Comparison of ENCODE assay signal across 9 cellular contexts in the genomic region with DNA sequence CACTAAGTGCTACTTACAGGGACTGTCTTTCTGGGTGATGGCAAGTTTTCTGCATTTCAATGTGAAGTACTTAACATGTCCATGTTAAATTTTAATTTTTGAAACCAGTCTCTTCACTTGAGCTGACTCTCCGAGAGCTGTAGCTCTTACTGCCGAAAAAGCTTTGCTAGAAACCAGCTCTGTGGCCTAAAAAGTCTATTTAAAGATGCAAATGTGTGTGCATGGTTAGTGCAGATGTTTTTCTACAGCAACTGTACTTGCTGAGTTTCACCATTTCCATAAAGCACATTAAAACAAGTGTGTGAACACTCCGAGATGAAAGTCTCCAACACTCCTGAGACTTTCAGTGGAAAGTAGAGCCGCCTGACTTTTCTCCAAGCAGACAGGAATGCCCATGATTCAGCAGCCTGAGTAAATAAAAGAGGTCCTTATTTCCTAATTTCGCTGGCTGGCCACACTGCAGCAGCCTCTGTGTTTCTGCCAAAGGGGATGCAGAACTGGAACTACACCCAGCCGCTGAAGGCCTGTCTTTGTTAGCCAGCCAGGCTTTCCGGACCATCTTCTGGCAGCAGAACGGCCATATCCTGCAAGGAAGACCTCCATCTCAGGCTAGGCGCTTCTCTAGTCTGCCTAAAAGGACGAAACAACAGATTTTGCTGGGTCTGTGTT.
DNase-seq lines count a peak whose midpoint lies in the region; ATAC-seq, FAIRE-seq and TF ChIP-seq lines count a peak whose summit lies in the region.
"Had no signal": no experiment of that assay in that cellular context is flagged by ENCODE, and none has a peak within 500 bp of the region (broad histone marks: within the 10 kb centered on the region; RNA-seq: fewer than 3 reads in every experiment).

No MANE protein-coding gene starts in this region.

- ATAC-seq in HG02981 (IDR thresholded peaks at IDR 0.05; ENCODE audit: unreplicated experiment) (no peak), GM21367 (IDR thresholded peaks at IDR 0.05; ENCODE audit: unreplicated experiment) (no peak)

- no peaks in the 10 kb centered on the region for H3K36me3 ChIP-seq in prostate gland

- TF ChIP-seq CTCF in foreskin fibroblast (IDR thresholded peaks at IDR 0.05; ENCODE audit: low read depth, low read length) = no peak
- TF ChIP-seq CTCF in prostate gland (IDR thresholded peaks at IDR 0.05) = no peak
- TF ChIP-seq CTCF in D721Med (IDR thresholded peaks at IDR 0.05; ENCODE audit: insufficient read depth, missing control alignments) = no peak

- no peaks in the 10 kb centered on the region for H3K4me1 ChIP-seq in prostate gland (replicated peaks)

- H3K4me3 ChIP-seq in foreskin fibroblast (ENCODE audit: low read depth in 1 of 2, low read length in 2 of 2) (peak overlapping the region; percentile 6 to 27), prostate gland (no peak overlapping the region)

- FAIRE-seq in D721Med (lab: Jason Lieb, UNC) = no peak
- FAIRE-seq: TTC549 had no signal

- intact Hi-C loops in prostate gland (cut with DNase I) = no loop called here

- DNase-seq in GM04503 (ENCODE audit: low read depth) (peak; percentile 79), RPMI7951 (ENCODE audit: low read depth) (peak; percentile 68), foreskin fibroblast (peak; percentile 84 to 92), prostate gland (ENCODE audit: low spot score) (peak; percentile 79), D721Med (ENCODE audit: insufficient read length, low spot score) (no peak), NCI-H1092 (lab: John Stamatoyannopoulos, UW) (no peak)

- no peaks in the 10 kb centered on the region for H3K9me3 ChIP-seq in prostate gland

- no peaks in the 10 kb centered on the region for H3K27me3 ChIP-seq in prostate gland (replicated peaks; ENCODE audit: insufficient read depth)

- TF ChIP-seq POLR2A in prostate gland (IDR thresholded peaks at IDR 0.05) = no peak

- peak overlapping the region; percentile 8 to 18 for H3K27ac ChIP-seq in prostate gland

- WGBS in prostate gland = 13% methylated on average over 10 of the region's 10 CpGs

Comparison
In these comparisons a context has a peak if more than half of its experiments do, and no peak if none do; other contexts are left out.
1. DNase-seq: peak in GM04503 (single experiment), RPMI7951 (single experiment), foreskin fibroblast (2 of 2) and prostate gland (single experiment); none in D721Med (single experiment) and NCI-H1092 (single experiment).
2. H3K4me3 ChIP-seq: peak in foreskin fibroblast (2 of 2); none in prostate gland (0 of 2).